ENCODE assay signal across 38 cellular contexts in genomic region chr3:62376187-62376720, GRCh38. TPM values are rescaled to one million over a fixed set of nuclear protein-coding genes. Genes with fewer than 3 reads are reported as not detected.
"Had no signal": no experiment of that assay in that cellular context is flagged by ENCODE, and none has a peak within 500 bp of the region (broad histone marks: within the 10 kb centered on the region; RNA-seq: fewer than 3 reads in every experiment).

No MANE protein-coding gene starts in this region.

- ATAC-seq: activated T-helper 17 cell treated with anti-CD3 and anti-CD28 coated beads, Interleukin-2, amount 50 U/mL, for 72 hours; effector memory CD8-positive, alpha-beta T cell; gastroesophageal sphincter; T-cell had no signal

- H3K36me3 ChIP-seq: esophagus squamous epithelium, gastroesophageal sphincter had no signal

- H3K4me3 Mint-ChIP-seq: activated CD4-positive, alpha-beta memory T cell treated with anti-CD3 and anti-CD28 coated beads, Interleukin-2, amount 10 ng/mL, durations not matched to agents 7 days and 5 days; activated CD4-positive, alpha-beta T cell treated with anti-CD3 and anti-CD28 coated beads, Interleukin-2, amount 10 ng/mL, durations not matched to agents 7 days and 5 days; activated naive CD4-positive, alpha-beta T cell treated with anti-CD3 and anti-CD28 coated beads, Interleukin-2, amount 50 U/mL, for 24 hours; activated naive CD8-positive, alpha-beta T cell treated with anti-CD3 and anti-CD28 coated beads for 36 hours; activated T-cell treated with anti-CD3 and anti-CD28 coated beads, Interleukin-2, amount 50 U/mL, for 24 hours; activated T-helper 17 cell treated with anti-CD3 and anti-CD28 coated beads, Interleukin-2, amount 50 U/mL, for 72 hours; effector memory CD8-positive, alpha-beta T cell; T-cell; T-helper 1 cell treated with Interleukin-12 subunit alpha and Interleukin-12 subunit beta and Interleukin-4 antibody, amounts not matched to agents 30 μg/mL and 1 μg/mL, for 36 hours had no signal

- DNase-seq: activated CD4-positive, alpha-beta memory T cell treated with anti-CD3 and anti-CD28 coated beads, Interleukin-2, amount 10 ng/mL, durations not matched to agents 7 days and 5 days; activated CD4-positive, alpha-beta T cell treated with anti-CD3 and anti-CD28 coated beads for 1 hour; activated CD4-positive, alpha-beta T cell treated with anti-CD3 and anti-CD28 coated beads for 4 hours; activated CD4-positive, alpha-beta T cell treated with anti-CD3 and anti-CD28 coated beads, Interleukin-2, amount 10 ng/mL, durations not matched to agents 7 days and 5 days; activated CD4-positive, alpha-beta T cell treated with anti-CD3 and anti-CD28 coated beads, Interleukin-2, amount 50 U/mL, for 4 hours; activated CD8-positive, alpha-beta memory T cell treated with anti-CD3 and anti-CD28 coated beads, Interleukin-2, amount 50 U/mL, for 48 hours; activated effector memory CD4-positive, alpha-beta T cell treated with Interleukin-2 at 50 U/mL for 16 hours; activated gamma-delta T cell treated with Interleukin-2 at 50 U/mL for 16 hours; activated naive CD4-positive, alpha-beta T cell treated with Interleukin-2 at 50 U/mL for 16 hours; activated naive CD8-positive, alpha-beta T cell treated with anti-CD3 and anti-CD28 coated beads for 36 hours; activated T-cell treated with anti-CD3 and anti-CD28 coated beads for 4 hours; activated T-cell treated with anti-CD3 and anti-CD28 coated beads, Interleukin-2, amount 50 U/mL, for 24 hours; amniotic stem cell; anterior cingulate cortex; caudate nucleus; cortex of kidney; dermis blood vessel endothelial cell; effector CD4-positive, alpha-beta T cell; effector memory CD8-positive, alpha-beta T cell; esophagus squamous epithelium; foreskin melanocyte; SW 1271; T-cell; T-helper 9 cell had no signal

- H3K27ac Mint-ChIP-seq: activated CD4-positive, alpha-beta memory T cell treated with anti-CD3 and anti-CD28 coated beads, Interleukin-2, amount 10 ng/mL, durations not matched to agents 7 days and 5 days; activated CD4-positive, alpha-beta T cell treated with anti-CD3 and anti-CD28 coated beads, Interleukin-2, amount 10 ng/mL, durations not matched to agents 7 days and 5 days; activated naive CD4-positive, alpha-beta T cell treated with anti-CD3 and anti-CD28 coated beads, Interleukin-2, amount 50 U/mL, for 24 hours; activated naive CD8-positive, alpha-beta T cell treated with anti-CD3 and anti-CD28 coated beads for 36 hours; activated T-cell treated with anti-CD3 and anti-CD28 coated beads, Interleukin-2, amount 50 U/mL, for 24 hours; activated T-helper 17 cell treated with anti-CD3 and anti-CD28 coated beads, Interleukin-2, amount 50 U/mL, for 72 hours; effector memory CD8-positive, alpha-beta T cell; T-cell; T-helper 1 cell treated with Interleukin-12 subunit alpha and Interleukin-12 subunit beta and Interleukin-4 antibody, amounts not matched to agents 30 μg/mL and 1 μg/mL, for 36 hours had no signal

- H3K4me3 ChIP-seq: esophagus squamous epithelium, gastroesophageal sphincter had no signal

- H3K27ac ChIP-seq: epithelial cell of prostate, esophagus squamous epithelium, gastroesophageal sphincter had no signal

- FAIRE-seq: astrocyte, colon had no signal

- H3K9me3 ChIP-seq: esophagus squamous epithelium, gastroesophageal sphincter had no signal

- H3K9me3 Mint-ChIP-seq: activated CD4-positive, alpha-beta memory T cell treated with anti-CD3 and anti-CD28 coated beads, Interleukin-2, amount 10 ng/mL, durations not matched to agents 7 days and 5 days; activated CD4-positive, alpha-beta T cell treated with anti-CD3 and anti-CD28 coated beads, Interleukin-2, amount 10 ng/mL, durations not matched to agents 7 days and 5 days; activated naive CD4-positive, alpha-beta T cell treated with anti-CD3 and anti-CD28 coated beads, Interleukin-2, amount 50 U/mL, for 24 hours; activated naive CD8-positive, alpha-beta T cell treated with anti-CD3 and anti-CD28 coated beads for 36 hours; activated T-cell treated with anti-CD3 and anti-CD28 coated beads, Interleukin-2, amount 50 U/mL, for 24 hours; activated T-helper 17 cell treated with anti-CD3 and anti-CD28 coated beads, Interleukin-2, amount 50 U/mL, for 72 hours; T-cell; T-helper 1 cell treated with Interleukin-12 subunit alpha and Interleukin-12 subunit beta and Interleukin-4 antibody, amounts not matched to agents 30 μg/mL and 1 μg/mL, for 36 hours had no signal

- H3K4me1 Mint-ChIP-seq: activated CD4-positive, alpha-beta memory T cell treated with anti-CD3 and anti-CD28 coated beads, Interleukin-2, amount 10 ng/mL, durations not matched to agents 7 days and 5 days; activated CD4-positive, alpha-beta T cell treated with anti-CD3 and anti-CD28 coated beads, Interleukin-2, amount 10 ng/mL, durations not matched to agents 7 days and 5 days; activated T-helper 17 cell treated with anti-CD3 and anti-CD28 coated beads, Interleukin-2, amount 50 U/mL, for 72 hours had no signal

- H3K36me3 Mint-ChIP-seq: activated naive CD4-positive, alpha-beta T cell treated with anti-CD3 and anti-CD28 coated beads, Interleukin-2, amount 50 U/mL, for 24 hours; activated naive CD8-positive, alpha-beta T cell treated with anti-CD3 and anti-CD28 coated beads for 36 hours; T-cell had no signal

RNA-seq across cellular contexts. Expression of gene FEZF2, which starts 2.9 kb away (rescaled TPM):
- total RNA-seq: activated CD4-positive, alpha-beta memory T cell treated with anti-CD3 and anti-CD28 coated beads, Interleukin-2, amount 10 ng/mL, durations not matched to agents 7 days and 5 days; activated CD4-positive, alpha-beta T cell treated with anti-CD3 and anti-CD28 coated beads, Interleukin-2, amount 10 ng/mL, durations not matched to agents 7 days and 5 days; activated naive CD8-positive, alpha-beta T cell treated with anti-CD3 and anti-CD28 coated beads for 36 hours; activated T-helper 17 cell treated with anti-CD3 and anti-CD28 coated beads, Interleukin-2, amount 50 U/mL, for 72 hours; astrocyte; chondrocyte; dermis blood vessel endothelial cell; esophagus squamous epithelium; fibroblast of lung; fibroblast of villous mesenchyme; gastroesophageal sphincter; glomerular endothelial cell; T-cell; T-helper 2 cell treated with Interferon-gamma antibody and Interleukin-4, amounts not matched to agents 100 ng/mL and 5 ng/mL, for 36 hours had no signal
- polyA plus RNA-seq: adipose tissue, esophagus, fibroblast of lung had no signal
